19 cellular contexts compared by ENCODE assay signal in the genomic region with DNA sequence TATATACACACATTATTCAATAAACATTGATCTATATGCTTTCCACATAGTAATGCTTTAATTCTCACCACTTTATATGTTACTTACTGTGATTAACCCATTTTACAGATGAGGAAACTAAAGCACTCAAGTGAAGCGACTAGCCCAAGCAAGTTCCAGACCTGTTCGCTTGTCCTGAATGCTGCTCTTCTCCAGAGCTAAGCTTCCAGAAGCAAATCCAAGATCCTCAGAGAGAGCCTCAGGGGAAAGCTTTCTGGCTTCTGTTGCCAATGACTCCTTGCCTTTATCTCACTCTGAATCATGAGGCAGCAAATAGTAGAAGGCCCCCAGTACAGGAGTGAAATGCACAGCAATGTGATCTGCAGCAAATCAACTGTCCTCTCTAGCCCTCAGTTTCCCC. TPM values are rescaled to one million over a fixed set of nuclear protein-coding genes. Genes with fewer than 3 reads are reported as not detected.
DNase-seq lines count a peak whose midpoint lies in the region; ATAC-seq, FAIRE-seq and TF ChIP-seq lines count a peak whose summit lies in the region.
"Had no signal": no experiment of that assay in that cellular context is flagged by ENCODE, and none has a peak within 500 bp of the region (broad histone marks: within the 10 kb centered on the region; RNA-seq: fewer than 3 reads in every experiment).

No MANE protein-coding gene starts in this region.

- CTCF ChIA-PET in IMR-90 (lab: Yijun Ruan, JAX) = interaction anchor here (0.6 to 0.7 kb wide), 2 partner anchors 61 to 986 kb away, joined by 3 to 4 read pairs; no protein-coding TSS in a partner anchor
- CTCF ChIA-PET in MCF 10A (lab: Yijun Ruan, JAX) = interaction anchor here (1.1 to 3.6 kb wide), 4 partner anchors 12 to 127 kb away, joined by 3 to 22 read pairs (median 4); no protein-coding TSS in a partner anchor
- CTCF ChIA-PET in RWPE1 (lab: Yijun Ruan, JAX) = no interaction called here

- peaks cover 11% of the 10 kb centered on the region for H3K79me2 ChIP-seq in keratinocyte (ENCODE audit: control insufficient read depth, insufficient read depth, low read length)

- no peak for ATAC-seq in IMR-90 (ENCODE audit: low read depth)
- no peak for ATAC-seq in GM21737 (IDR thresholded peaks at IDR 0.05; ENCODE audit: unreplicated experiment)
- ATAC-seq: naive thymus-derived CD8-positive, alpha-beta T cell had no signal

- H3K27ac Mint-ChIP-seq in MCF 10A (ENCODE audit: low read depth, unreplicated experiment) = peak overlapping the region; percentile 27

- no peak overlapping the region for H3K56ac ChIP-seq in IMR-90 (ENCODE audit: extremely low read depth, insufficient read depth, low read length)

- no peak overlapping the region for H3K14ac ChIP-seq in IMR-90 (replicated peaks; ENCODE audit: low read depth, low read length)

- no peak overlapping the region for H2AK5ac ChIP-seq in IMR-90 (ENCODE audit: low read depth, low read length)

- FAIRE-seq in keratinocyte (lab: Jason Lieb, UNC) = peak; percentile 84
- FAIRE-seq: kidney, TTC549 had no signal

- no peaks in the 10 kb centered on the region for H3K9me3 Mint-ChIP-seq in MCF 10A (ENCODE audit: unreplicated experiment)
- H3K9me3 Mint-ChIP-seq: naive thymus-derived CD8-positive, alpha-beta T cell had no signal

- H4K91ac ChIP-seq in IMR-90 (ENCODE audit: insufficient read depth, low read depth, low read length) = no peak overlapping the region

- H4K20me1 ChIP-seq in IMR-90 (ENCODE audit: insufficient read depth, low read length) (peaks cover 29% of the 10 kb centered on the region), keratinocyte (ENCODE audit: control insufficient read depth, extremely low read depth, insufficient read depth, low read length) (no peaks in the 10 kb centered on the region)

- peaks cover 37 to 82% of the 10 kb centered on the region in 2 experiments for H3K79me1 ChIP-seq in IMR-90 (ENCODE audit: low read depth in 1 of 2, low read length in 2 of 2)

- no TSS peak for BruUV-seq in IMR-90 (replicated peaks; lab: Mats Ljungman, UMichigan)
- no TSS peak for BruUV-seq in MCF 10A (replicated peaks; lab: Mats Ljungman, UMichigan)

- intact Hi-C loops in IMR-90 (cut with micrococcal nuclease) = no loop called here
- intact Hi-C loops in MCF 10A (cut with micrococcal nuclease) = no loop called here

- peaks cover 57% of the 10 kb centered on the region for H3K36me3 Mint-ChIP-seq in MCF 10A (ENCODE audit: insufficient read depth, unreplicated experiment)

- H3K4me2 ChIP-seq in IMR-90 (ENCODE audit: low read depth, low read length) (no peak overlapping the region), keratinocyte (ENCODE audit: control insufficient read depth, extremely low read depth, insufficient read depth, low read depth, low read length) (no peak overlapping the region)

- H3K27me3 Mint-ChIP-seq in MCF 10A (ENCODE audit: insufficient read depth, unreplicated experiment) = no peaks in the 10 kb centered on the region
- H3K27me3 Mint-ChIP-seq: naive thymus-derived CD8-positive, alpha-beta T cell had no signal

- H2AK9ac ChIP-seq in IMR-90 (replicated peaks; ENCODE audit: low read depth, low read length, poor library complexity) = peak overlapping the region; percentile 15

- no peak overlapping the region for H2BK120ac ChIP-seq in IMR-90 (ENCODE audit: low read depth, low read length)

- no peak overlapping the region for H3K9ac ChIP-seq in IMR-90 (ENCODE audit: low read depth, low read length)
- no peak overlapping the region for H3K9ac ChIP-seq in keratinocyte (ENCODE audit: control insufficient read depth, extremely low read depth, insufficient read depth, low read length)

- H2AFZ ChIP-seq in IMR-90 (replicated peaks; ENCODE audit: low read length, poor library complexity) = no peak overlapping the region
- no peak overlapping the region for H2AFZ ChIP-seq in keratinocyte (ENCODE audit: control insufficient read depth, low read length)

- no peak overlapping the region for H4K8ac ChIP-seq in IMR-90 (ENCODE audit: low read depth in 2 of 2, low read length in 2 of 2)

- no peak overlapping the region for H2BK5ac ChIP-seq in IMR-90 (ENCODE audit: low read depth, low read length, poor library complexity, severe bottlenecking)

- no peak for TF ChIP-seq CTCF in IMR-90 (conservative IDR thresholded peaks at IDR 0.05; ENCODE audit: low read depth, low read length)
- TF ChIP-seq CTCF in MCF 10A (IDR thresholded peaks at IDR 0.05; ENCODE audit: unreplicated experiment) = no peak
- TF ChIP-seq CTCF in keratinocyte (optimal IDR thresholded peaks at IDR 0.05 in 1 of 3, IDR thresholded peaks at IDR 0.05 in 1 of 3, conservative IDR thresholded peaks at IDR 0.05 in 1 of 3; ENCODE audit: extremely low read depth in 1 of 3, insufficient read depth in 2 of 3, low read length in 3 of 3) = no peak
- no peak for TF ChIP-seq CTCF in RWPE1 (conservative IDR thresholded peaks at IDR 0.05; ENCODE audit: low read depth)

- dilution Hi-C loops in IMR-90 (cut with HindIII; ENCODE audit: low sequenced_read_pairs, unreplicated experiment) (no loop called here), keratinocyte (cut with MboI; ENCODE audit: extremely low pct_ligation_motif_present, low sequenced_read_pairs) (no loop called here)

- H4K5ac ChIP-seq in IMR-90 (ENCODE audit: low read depth, low read length) = no peak overlapping the region

- no peak overlapping the region for H3K18ac ChIP-seq in IMR-90 (ENCODE audit: low read depth, low read length)

- H3K27ac ChIP-seq in IMR-90 (ENCODE audit: insufficient read depth, low read length) = no peak overlapping the region
- H3K27ac ChIP-seq in keratinocyte (ENCODE audit: control insufficient read depth, insufficient read depth, low read length) = no peak overlapping the region
- no peak overlapping the region for H3K27ac ChIP-seq in RWPE1

- H3K4me3 Mint-ChIP-seq in MCF 10A (ENCODE audit: unreplicated experiment) = no peak overlapping the region
- H3K4me3 Mint-ChIP-seq: naive thymus-derived CD8-positive, alpha-beta T cell had no signal

- no CpG with 5 or more reads among the region's 2 CpGs for WGBS in IMR-90 (ENCODE audit: extremely low coverage in 2 of 2, insufficient read length in 1 of 2), 2 experiments

- H3K9me1 ChIP-seq in IMR-90 (ENCODE audit: insufficient read depth, low read length) = peaks cover 29% of the 10 kb centered on the region
- no peaks in the 10 kb centered on the region for H3K9me1 ChIP-seq in keratinocyte (ENCODE audit: control insufficient read depth, extremely low read depth, insufficient read depth, low read length)

- POLR2A ChIA-PET in IMR-90 (lab: Charles Lee; ENCODE audit: unreplicated experiment) (no interaction called here), MCF 10A (lab: Yijun Ruan, JAX) (interaction anchor here (1.2 to 11.3 kb wide), 6 partner anchors 22 to 319 kb away, joined by 3 to 122 read pairs (median 3); a partner anchor contains a TSS), RWPE1 (lab: Yijun Ruan, JAX; ENCODE audit: low non-redundant PET) (interaction anchor here (0.7 kb wide), 1 partner anchor 141 kb away, joined by 3 read pairs; no protein-coding TSS in a partner anchor)

- H3K23ac ChIP-seq in IMR-90 (ENCODE audit: low read depth, low read length) = no peak overlapping the region

- peaks cover 26% of the 10 kb centered on the region for H3K4me1 ChIP-seq in IMR-90 (ENCODE audit: control insufficient read depth, insufficient read depth, low read length)
- peaks cover 53% of the 10 kb centered on the region for H3K4me1 ChIP-seq in keratinocyte (ENCODE audit: control insufficient read depth, extremely low read depth, insufficient read depth, low read length)

- H3K27me3 ChIP-seq in IMR-90 (ENCODE audit: control insufficient read depth, insufficient read depth, low read length) (no peaks in the 10 kb centered on the region), keratinocyte (ENCODE audit: control insufficient read depth, extremely low read depth, insufficient read depth, low read length) (no peaks in the 10 kb centered on the region)

- no peak overlapping the region for H3K4me3 ChIP-seq in IMR-90 (ENCODE audit: insufficient read depth, low read depth, low read length)
- no peak overlapping the region for H3K4me3 ChIP-seq in keratinocyte (ENCODE audit: control insufficient read depth in 2 of 3, extremely low read depth in 1 of 3, insufficient read depth in 2 of 3, low read depth in 1 of 3, low read length in 3 of 3)
- H3K4me3 ChIP-seq: skin epidermis had no signal

- peak; percentile 25 for DNase-seq in EH (ENCODE audit: low read depth)
- DNase-seq in IMR-90 = peak; percentile 47
- DNase-seq in MCF 10A (ENCODE audit: unreplicated experiment) = peak; percentile 52
- DNase-seq in keratinocyte (ENCODE audit: low read depth, low spot score) = peak; percentile 71
- DNase-seq in NCI-H2081 (lab: John Stamatoyannopoulos, UW) = no peak
- DNase-seq in RWPE1 (ENCODE audit: low spot score) = no peak
- DNase-seq: activated CD4-positive, alpha-beta T cell treated with anti-CD3 and anti-CD28 coated beads for 4 hours; activated T-cell treated with anti-CD3 and anti-CD28 coated beads, Interleukin-2, amount 50 U/mL, for 1 hour; effector CD8-positive, alpha-beta T cell; hippocampal formation; Kasumi-1; kidney; mesendoderm; naive thymus-derived CD8-positive, alpha-beta T cell; NCI-H2171 treated with DMSO at 0.1 percent for 48 hours; stimulated activated CD4-positive, alpha-beta T cell treated with anti-CD3 and anti-CD28 coated beads, Interleukin-4, amount 100 ng/mL, for 1 hour had no signal

- in situ Hi-C loops in IMR-90 (cut with MboI; ENCODE audit: low sequenced_read_pairs) = no loop called here

- TF ChIP-seq RAD21 in IMR-90 (IDR thresholded peaks at IDR 0.05; ENCODE audit: low read length) = no peak

- no peak overlapping the region for H2BK20ac ChIP-seq in IMR-90 (ENCODE audit: low read depth, low read length)

- H3K36me3 ChIP-seq in IMR-90 (ENCODE audit: control insufficient read depth, insufficient read depth, low read length) = peaks cover 31% of the 10 kb centered on the region
- H3K36me3 ChIP-seq in keratinocyte (ENCODE audit: control insufficient read depth in 2 of 2, extremely low read depth in 1 of 2, insufficient read depth in 2 of 2, low read length in 2 of 2) = peaks cover 15 to 17% of the 10 kb centered on the region in 2 experiments

- H3K4ac ChIP-seq in IMR-90 (ENCODE audit: low read depth, low read length) = no peak overlapping the region

- H3K9me3 ChIP-seq in IMR-90 (ENCODE audit: control insufficient read depth, insufficient read depth, low read length) (no peaks in the 10 kb centered on the region), keratinocyte (ENCODE audit: control insufficient read depth, low read depth, low read length) (no peaks in the 10 kb centered on the region)

- peaks cover 22% of the 10 kb centered on the region for H3K4me1 Mint-ChIP-seq in MCF 10A (ENCODE audit: insufficient read depth, unreplicated experiment)

- H2BK15ac ChIP-seq in IMR-90 (ENCODE audit: low read depth, low read length) = no peak overlapping the region

- TF ChIP-seq POLR2A in IMR-90 (IDR thresholded peaks at IDR 0.05; ENCODE audit: low read depth, low read length) = no peak

RNA-seq across cellular contexts. Expression of a gene that starts 32.2 kb away (rescaled TPM):
- 136 and 164 TPM in 2 replicates for total RNA-seq in IMR-90 (2012; rRNA removed)
- 311 and 378 TPM in 2 replicates for polyA plus RNA-seq in IMR-90 (2012; rRNA removed)
- 71.3 and 117 TPM in 2 replicates for polyA plus RNA-seq in IMR-90 (2012; cell fraction: cytosol; rRNA removed)
- 84.0 and 137 TPM in 2 replicates for polyA plus RNA-seq in IMR-90 (2012; cell fraction: nucleus; rRNA removed; ENCODE audit: low replicate concordance)
- total RNA-seq in MCF 10A (2022) = 51.6 and 52.1 TPM in 2 replicates
- polyA plus RNA-seq in keratinocyte = 96.2 to 171 TPM (median 154 TPM) in 3 replicates
- polyA plus RNA-seq in keratinocyte (2011; ENCODE audit: low read depth) = 63.0 TPM
- 193 and 194 TPM in 2 replicates for polyA plus RNA-seq in keratinocyte (2011; cell fraction: cytosol; rRNA removed)
- polyA plus RNA-seq in keratinocyte (2011; cell fraction: nucleus; rRNA removed) = 258 and 305 TPM in 2 replicates
- polyA plus RNA-seq in keratinocyte (2012; ENCODE audit: low replicate concordance) = 43.2 and 52.6 TPM in 2 replicates
- polyA minus RNA-seq in keratinocyte = 304 to 419 TPM (median 412 TPM) in 3 replicates
- 164 TPM for polyA minus RNA-seq in keratinocyte (2011; cell fraction: cytosol; rRNA and poly(A)+ RNA removed)
- 134 and 140 TPM in 2 replicates for polyA minus RNA-seq in keratinocyte (2011; cell fraction: nucleus; rRNA and poly(A)+ RNA removed)

Comparison
In these comparisons a context has a peak if more than half of its experiments do, and no peak if none do; other contexts are left out.
1. DNase-seq: peak in EH (single experiment), IMR-90 (single experiment), MCF 10A (single experiment) and keratinocyte (single experiment); none in NCI-H2081 (0 of 2) and RWPE1 (single experiment).